18 cellular contexts compared by ENCODE assay signal in genomic region chr1:76219589-76219914, GRCh38.
DNase-seq lines count a peak whose midpoint lies in the region; ATAC-seq and TF ChIP-seq lines count a peak whose summit lies in the region.
"Had no signal": no experiment of that assay in that cellular context is flagged by ENCODE, and none has a peak within 500 bp of the region (broad histone marks: within the 10 kb centered on the region; RNA-seq: fewer than 3 reads in every experiment).

No MANE protein-coding gene starts in this region.

- H3K79me2 ChIP-seq in osteoblast (ENCODE audit: insufficient read depth, low read length), result no peaks in the 10 kb centered on the region

- no peak overlapping the region for H3K4me3 ChIP-seq in osteoblast (ENCODE audit: insufficient read depth, low read length)
- H3K4me3 ChIP-seq: colonic mucosa, lower lobe of right lung, SJSA1 had no signal

- H3K36me3 Mint-ChIP-seq in activated naive CD8-positive, alpha-beta T cell treated with anti-CD3 and anti-CD28 coated beads, Interleukin-2, amount 50 U/mL, for 24 hours (ENCODE audit: low read depth), result no peaks in the 10 kb centered on the region

- H3K9me3 Mint-ChIP-seq in activated naive CD8-positive, alpha-beta T cell treated with anti-CD3 and anti-CD28 coated beads, Interleukin-2, amount 50 U/mL, for 24 hours, result peaks cover 5% of the 10 kb centered on the region

- TF ChIP-seq CTCF in osteoblast (IDR thresholded peaks at IDR 0.05; ENCODE audit: extremely low read depth, low read depth, low read length), result no peak

- no peak overlapping the region for H3K4me2 ChIP-seq in osteoblast (ENCODE audit: insufficient read depth, low read length)

- H3K27me3 Mint-ChIP-seq in activated naive CD8-positive, alpha-beta T cell treated with anti-CD3 and anti-CD28 coated beads, Interleukin-2, amount 50 U/mL, for 24 hours, result no peaks in the 10 kb centered on the region

- H2AFZ ChIP-seq in osteoblast (ENCODE audit: low read length), result no peak overlapping the region

- H4K20me1 ChIP-seq in osteoblast (ENCODE audit: insufficient read depth, low read length), result no peaks in the 10 kb centered on the region

- H3K4me1 Mint-ChIP-seq in activated naive CD8-positive, alpha-beta T cell treated with anti-CD3 and anti-CD28 coated beads, Interleukin-2, amount 50 U/mL, for 24 hours, result peaks cover 8% of the 10 kb centered on the region

- DNase-seq in Daoy (ENCODE audit: low read depth), result peak; percentile 57
- DNase-seq in activated naive CD8-positive, alpha-beta T cell treated with anti-CD3 and anti-CD28 coated beads, Interleukin-2, amount 50 U/mL, for 24 hours, result peak; percentile 3
- DNase-seq in osteoblast (ENCODE audit: insufficient read length, low spot score, missing footprints), result no peak
- no peak for DNase-seq in activated effector memory CD4-positive, alpha-beta T cell treated with Interleukin-2 at 50 U/mL for 16 hours
- DNase-seq: activated CD4-positive, alpha-beta T cell treated with anti-CD3 and anti-CD28 coated beads, Interleukin-2, amount 50 U/mL, for 4 hours; colonic mucosa; H7; KBM-7; lower lobe of right lung; NCI-H1417; substantia nigra; T-helper 9 cell had no signal

- H3K36me3 ChIP-seq in osteoblast (ENCODE audit: insufficient read depth, low read length), result no peaks in the 10 kb centered on the region
- H3K36me3 ChIP-seq: colonic mucosa, lower lobe of right lung, SJSA1 had no signal

- H3K9me3 ChIP-seq in osteoblast (ENCODE audit: low read depth, low read length), result no peaks in the 10 kb centered on the region
- H3K9me3 ChIP-seq: colonic mucosa, lower lobe of right lung, SJSA1 had no signal

- H3K4me3 Mint-ChIP-seq in activated naive CD8-positive, alpha-beta T cell treated with anti-CD3 and anti-CD28 coated beads, Interleukin-2, amount 50 U/mL, for 24 hours, result no peak overlapping the region

- no peaks in the 10 kb centered on the region for H3K27me3 ChIP-seq in osteoblast (ENCODE audit: insufficient read depth, low read length)
- H3K27me3 ChIP-seq: colonic mucosa, SJSA1 had no signal

- peak; percentile 51 for ATAC-seq in GM18868 (IDR thresholded peaks at IDR 0.05; ENCODE audit: unreplicated experiment)
- ATAC-seq in HG03378 (IDR thresholded peaks at IDR 0.05; ENCODE audit: unreplicated experiment), result peak; percentile 75
- peak; percentile 63 for ATAC-seq in activated naive CD8-positive, alpha-beta T cell treated with anti-CD3 and anti-CD28 coated beads, Interleukin-2, amount 50 U/mL, for 24 hours
- no peak for ATAC-seq in GM18870 (IDR thresholded peaks at IDR 0.05; ENCODE audit: unreplicated experiment)
- ATAC-seq: lower lobe of right lung had no signal

- H3K27ac Mint-ChIP-seq in activated naive CD8-positive, alpha-beta T cell treated with anti-CD3 and anti-CD28 coated beads, Interleukin-2, amount 50 U/mL, for 24 hours, result no peak overlapping the region

- no peak overlapping the region for H3K27ac ChIP-seq in osteoblast (ENCODE audit: low read depth, low read length)
- H3K27ac ChIP-seq: colonic mucosa, epithelial cell of prostate, HL-60, lower lobe of right lung, SJSA1 had no signal

- no peaks in the 10 kb centered on the region for H3K4me1 ChIP-seq in osteoblast (ENCODE audit: insufficient read depth, low read length)
- H3K4me1 ChIP-seq: colonic mucosa, lower lobe of right lung, SJSA1 had no signal

Comparison
In these comparisons a context has a peak if more than half of its experiments do, and no peak if none do; other contexts are left out.
1. DNase-seq: peak in Daoy (single experiment) and activated naive CD8-positive, alpha-beta T cell treated with anti-CD3 and anti-CD28 coated beads, Interleukin-2, amount 50 U/mL, for 24 hours (single experiment); none in osteoblast (single experiment) and activated effector memory CD4-positive, alpha-beta T cell treated with Interleukin-2 at 50 U/mL for 16 hours (single experiment).